ENCODE assay signal across 8 cellular contexts in genomic region chr20:41048475-41049242, GRCh38. TPM values are rescaled to one million over a fixed set of nuclear protein-coding genes. Genes with fewer than 3 reads are reported as not detected.
DNase-seq lines count a peak whose midpoint lies in the region; ATAC-seq and TF ChIP-seq lines count a peak whose summit lies in the region.

No MANE protein-coding gene starts in this region.

- H3K27ac Mint-ChIP-seq in CD14-positive monocyte: peak overlapping the region; percentile 72 to 90 (median 80)
- H3K27ac Mint-ChIP-seq in activated T-helper 2 cell treated with anti-CD3 and anti-CD28 coated beads, Interferon-gamma antibody, Interleukin-2, Interleukin-4, amounts not matched to agents 10 μg/mL and 5 μg/mL and 100 μg/mL, durations not matched to agents 14 hours and 24 hours and 36 hours: peak overlapping the region; percentile 91
- peak overlapping the region; percentile 65 for H3K27ac Mint-ChIP-seq in memory B cell

- H3K36me3 ChIP-seq in WERI-Rb-1: no peaks in the 10 kb centered on the region; the same call in 1 of the 2 replicates

- H3K4me1 Mint-ChIP-seq in CD14-positive monocyte (peaks cover 77% of the 10 kb centered on the region), memory B cell (peaks cover 59% of the 10 kb centered on the region)
- peaks cover 82% of the 10 kb centered on the region for H3K4me1 Mint-ChIP-seq in activated T-helper 2 cell treated with anti-CD3 and anti-CD28 coated beads, Interferon-gamma antibody, Interleukin-2, Interleukin-4, amounts not matched to agents 10 μg/mL and 5 μg/mL and 100 μg/mL, durations not matched to agents 14 hours and 24 hours and 36 hours (ENCODE audit: low read depth)

- no peak for TF ChIP-seq CTCF in CD14-positive monocyte (IDR thresholded peaks at IDR 0.05)
- no peak for TF ChIP-seq CTCF in WERI-Rb-1 (IDR thresholded peaks at IDR 0.05; ENCODE audit: low read depth, low read length)

- intact Hi-C loops in CD14-positive monocyte (cut with micrococcal nuclease): loop anchor here in 1 of 2 donors (5.0 kb wide), 1 partner anchor 56 kb away; no protein-coding TSS in a partner anchor
- intact Hi-C loops in activated T-helper 2 cell treated with anti-CD3 and anti-CD28 coated beads, Interferon-gamma antibody, Interleukin-2, Interleukin-4, amounts not matched to agents 10 μg/mL and 5 μg/mL and 100 μg/mL, durations not matched to agents 14 hours and 24 hours and 36 hours (cut with micrococcal nuclease): loop anchor here (1.0 to 5.0 kb wide), 5 partner anchors 9 to 109 kb away; partner anchors contain the start of gene PLCG1

- H3K27me3 Mint-ChIP-seq in CD14-positive monocyte (ENCODE audit: low read depth in 3 of 3) (peaks cover 0 to 2% (median 0%) of the 10 kb centered on the region in 3 donors), memory B cell (no peaks in the 10 kb centered on the region)
- H3K27me3 Mint-ChIP-seq in activated T-helper 2 cell treated with anti-CD3 and anti-CD28 coated beads, Interferon-gamma antibody, Interleukin-2, Interleukin-4, amounts not matched to agents 10 μg/mL and 5 μg/mL and 100 μg/mL, durations not matched to agents 14 hours and 24 hours and 36 hours (ENCODE audit: low read depth): no peaks in the 10 kb centered on the region

- H3K9me3 Mint-ChIP-seq in CD14-positive monocyte (peaks cover 0 to under 1% (median 0%) of the 10 kb centered on the region in 7 donors), memory B cell (no peaks in the 10 kb centered on the region)
- H3K9me3 Mint-ChIP-seq in activated T-helper 2 cell treated with anti-CD3 and anti-CD28 coated beads, Interferon-gamma antibody, Interleukin-2, Interleukin-4, amounts not matched to agents 10 μg/mL and 5 μg/mL and 100 μg/mL, durations not matched to agents 14 hours and 24 hours and 36 hours: peaks cover under 1% of the 10 kb centered on the region

- H3K27ac ChIP-seq in WERI-Rb-1: no peak overlapping the region

- DNase-seq in CD14-positive monocyte (ENCODE audit: low spot score): no peak
- DNase-seq in Kasumi-1 (lab: John Stamatoyannopoulos, UW): peak; percentile 31 to 32
- no peak for DNase-seq in activated T-helper 2 cell treated with anti-CD3 and anti-CD28 coated beads, Interferon-gamma antibody, Interleukin-2, Interleukin-4, amounts not matched to agents 10 μg/mL and 5 μg/mL and 100 μg/mL, durations not matched to agents 14 hours and 24 hours and 36 hours (ENCODE audit: low spot score)
- no peak for DNase-seq in memory B cell (ENCODE audit: low spot score in 2 of 2)
- no peak for DNase-seq in stimulated activated naive CD4-positive, alpha-beta T cell treated with Interleukin-2 at 50 U/mL for 16 hours (lab: John Stamatoyannopoulos, UW)
- DNase-seq in WERI-Rb-1: no peak
- no peak for DNase-seq in SIG-M5 treated with dmso at 0.1 percent for 504 hours (lab: John Stamatoyannopoulos, UW; ENCODE audit: unreplicated experiment)
- no peak for DNase-seq in hepatic stellate cell (ENCODE audit: low spot score)

- ATAC-seq in memory B cell (ENCODE audit: low read depth): peak; percentile 28

- H3K36me3 Mint-ChIP-seq in CD14-positive monocyte: peaks cover 6 to 9% of the 10 kb centered on the region in 2 donors
- H3K36me3 Mint-ChIP-seq in activated T-helper 2 cell treated with anti-CD3 and anti-CD28 coated beads, Interferon-gamma antibody, Interleukin-2, Interleukin-4, amounts not matched to agents 10 μg/mL and 5 μg/mL and 100 μg/mL, durations not matched to agents 14 hours and 24 hours and 36 hours (ENCODE audit: low read depth): peaks cover 48% of the 10 kb centered on the region
- H3K36me3 Mint-ChIP-seq in memory B cell: no peaks in the 10 kb centered on the region

- no peaks in the 10 kb centered on the region for H3K27me3 ChIP-seq in WERI-Rb-1 (ENCODE audit: insufficient read depth, low read depth, severe bottlenecking)

- H3K9me3 ChIP-seq in WERI-Rb-1 (ENCODE audit: severe bottlenecking): no peaks in the 10 kb centered on the region

- H3K4me3 Mint-ChIP-seq in CD14-positive monocyte (peak overlapping the region; percentile 72 to 85), memory B cell (peak overlapping the region; percentile 73)
- H3K4me3 Mint-ChIP-seq in activated T-helper 2 cell treated with anti-CD3 and anti-CD28 coated beads, Interferon-gamma antibody, Interleukin-2, Interleukin-4, amounts not matched to agents 10 μg/mL and 5 μg/mL and 100 μg/mL, durations not matched to agents 14 hours and 24 hours and 36 hours (ENCODE audit: low read depth): peak overlapping the region; percentile 78

- no peak overlapping the region for H3K4me3 ChIP-seq in WERI-Rb-1 (ENCODE audit: low read depth, low read length)

RNA-seq across cellular contexts. Expression of gene TOP1, which starts 20.0 kb away (rescaled TPM):
- 10 to 100 TPM in 1 of 2 donors, 1 to 10 TPM in 1; 6.9 to 11.5 TPM for polyA plus RNA-seq in CD14-positive monocyte
- 116 and 118 TPM in 2 replicates for total RNA-seq in activated T-helper 2 cell treated with anti-CD3 and anti-CD28 coated beads, Interferon-gamma antibody, Interleukin-2, Interleukin-4, amounts not matched to agents 10 μg/mL and 5 μg/mL and 100 μg/mL, durations not matched to agents 14 hours and 24 hours and 36 hours

Comparison
In these comparisons a context has a peak if more than half of its experiments do, and no peak if none do; other contexts are left out.
1. DNase-seq: peak in Kasumi-1 (2 of 2); none in CD14-positive monocyte (single experiment), activated T-helper 2 cell treated with anti-CD3 and anti-CD28 coated beads, Interferon-gamma antibody, Interleukin-2, Interleukin-4, amounts not matched to agents 10 μg/mL and 5 μg/mL and 100 μg/mL, durations not matched to agents 14 hours and 24 hours and 36 hours (single experiment), memory B cell (0 of 2), stimulated activated naive CD4-positive, alpha-beta T cell treated with Interleukin-2 at 50 U/mL for 16 hours (single experiment), WERI-Rb-1 (single experiment), SIG-M5 treated with dmso at 0.1 percent for 504 hours (single experiment) and hepatic stellate cell (single experiment).
2. Peak in every context shown above with its lines, with median percentiles within 50 percentile points of each other: H3K27ac Mint-ChIP-seq and H3K4me3 Mint-ChIP-seq.